13 cellular contexts compared by ENCODE assay signal in genomic region chr9:91945277-91946074, GRCh38. TPM values are rescaled to one million over a fixed set of nuclear protein-coding genes. Genes with fewer than 3 reads are reported as not detected.
DNase-seq lines count a peak whose midpoint lies in the region; ATAC-seq and TF ChIP-seq lines count a peak whose summit lies in the region.
"Had no signal": no experiment of that assay in that cellular context is flagged by ENCODE, and none has a peak within 500 bp of the region (broad histone marks: within the 10 kb centered on the region; RNA-seq: fewer than 3 reads in every experiment).

No MANE protein-coding gene starts in this region.

- peak overlapping the region in 1 of 2 donors; percentile 18 for H3K9ac ChIP-seq in mucosa of rectum (ENCODE audit: low read depth in 1 of 2, low read length in 2 of 2)

- H3K9me3 ChIP-seq in esophagus squamous epithelium (no peaks in the 10 kb centered on the region), mucosa of rectum (ENCODE audit: control insufficient read depth in 2 of 2, low read length in 2 of 2) (no peaks in the 10 kb centered on the region)
- H3K9me3 ChIP-seq in CD4-positive, alpha-beta memory T cell (ENCODE audit: control insufficient read depth in 1 of 2, low read length in 2 of 2): no peaks in the 10 kb centered on the region
- H3K9me3 ChIP-seq: tibial nerve had no signal

- peaks cover 26 to 30% of the 10 kb centered on the region in 2 donors for H3K27me3 Mint-ChIP-seq in CD4-positive, alpha-beta memory T cell

- peak; percentile 63 for DNase-seq in AG10803 (ENCODE audit: low read depth)
- peak; percentile 29 for DNase-seq in LoVo (ENCODE audit: low spot score)
- no peak for DNase-seq in esophagus squamous epithelium (lab: John Stamatoyannopoulos, UW)
- DNase-seq in brain microvascular endothelial cell: no peak
- DNase-seq in cerebellum (ENCODE audit: low spot score): no peak
- DNase-seq in CD4-positive, alpha-beta memory T cell: no peak
- DNase-seq: activated CD4-positive, alpha-beta T cell treated with anti-CD3 and anti-CD28 coated beads for 36 hours; CD4-positive, alpha-beta T cell; foreskin keratinocyte had no signal

- no peak overlapping the region for H3K4me3 Mint-ChIP-seq in CD4-positive, alpha-beta memory T cell
- H3K4me3 Mint-ChIP-seq: activated CD4-positive, alpha-beta T cell treated with anti-CD3 and anti-CD28 coated beads for 36 hours; activated naive CD4-positive, alpha-beta T cell treated with anti-CD3 and anti-CD28 coated beads, Interleukin-2, amount 50 U/mL, for 24 hours; CD4-positive, alpha-beta T cell had no signal

- H3K27me3 ChIP-seq in esophagus squamous epithelium (peaks cover 0 to 74% (median 4%) of the 10 kb centered on the region in 4 donors), mucosa of rectum (ENCODE audit: control insufficient read depth in 2 of 2, insufficient read depth in 2 of 2, low read length in 2 of 2) (peaks cover 8 to 14% of the 10 kb centered on the region in 2 donors), brain microvascular endothelial cell (replicated peaks) (peaks cover 42% of the 10 kb centered on the region)
- peaks cover 4% of the 10 kb centered on the region for H3K27me3 ChIP-seq in CD4-positive, alpha-beta memory T cell (ENCODE audit: insufficient read depth, low read length)

- H3K36me3 Mint-ChIP-seq in CD4-positive, alpha-beta memory T cell: no peaks in the 10 kb centered on the region
- H3K36me3 Mint-ChIP-seq: activated naive CD4-positive, alpha-beta T cell treated with anti-CD3 and anti-CD28 coated beads, Interleukin-2, amount 50 U/mL, for 24 hours had no signal

- H3K36me3 ChIP-seq in esophagus squamous epithelium (no peaks in the 10 kb centered on the region), mucosa of rectum (ENCODE audit: control insufficient read depth in 2 of 2, insufficient read depth in 2 of 2, low read length in 2 of 2) (no peaks in the 10 kb centered on the region), brain microvascular endothelial cell (replicated peaks) (no peaks in the 10 kb centered on the region)
- no peaks in the 10 kb centered on the region for H3K36me3 ChIP-seq in CD4-positive, alpha-beta memory T cell (ENCODE audit: insufficient read depth, low read length)
- H3K36me3 ChIP-seq: tibial nerve had no signal

- in situ Hi-C loops in brain microvascular endothelial cell (cut with HindIII; ENCODE audit: low pct_ligation_motif_present, low sequenced_read_pairs): no loop called here

- TF ChIP-seq POLR2A in esophagus squamous epithelium (IDR thresholded peaks at IDR 0.05): no peak

- no peak for ATAC-seq in HG02870 (IDR thresholded peaks at IDR 0.05; ENCODE audit: unreplicated experiment)
- ATAC-seq: activated CD4-positive, alpha-beta T cell treated with anti-CD3 and anti-CD28 coated beads for 36 hours; foreskin keratinocyte had no signal

- H3K9me3 Mint-ChIP-seq in CD4-positive, alpha-beta memory T cell: peaks cover 0 to 2% (median 0%) of the 10 kb centered on the region in 8 donors
- H3K9me3 Mint-ChIP-seq: activated naive CD4-positive, alpha-beta T cell treated with anti-CD3 and anti-CD28 coated beads, Interleukin-2, amount 50 U/mL, for 24 hours; CD4-positive, alpha-beta T cell had no signal

- H3K27ac Mint-ChIP-seq in CD4-positive, alpha-beta memory T cell: no peak overlapping the region
- H3K27ac Mint-ChIP-seq: activated CD4-positive, alpha-beta T cell treated with anti-CD3 and anti-CD28 coated beads for 36 hours; activated naive CD4-positive, alpha-beta T cell treated with anti-CD3 and anti-CD28 coated beads, Interleukin-2, amount 50 U/mL, for 24 hours; CD4-positive, alpha-beta T cell had no signal

- CTCF ChIA-PET in CD4-positive, alpha-beta memory T cell (lab: Charles Lee; ENCODE audit: partially characterized antibody): no interaction called here

- TF ChIP-seq CTCF in AG10803 (conservative IDR thresholded peaks at IDR 0.05; ENCODE audit: low read length) (no peak), esophagus squamous epithelium (IDR thresholded peaks at IDR 0.05) (no peak), brain microvascular endothelial cell (IDR thresholded peaks at IDR 0.05; ENCODE audit: low read depth, low read length, missing control alignments) (no peak)

- H3K4me3 ChIP-seq in AG10803 (ENCODE audit: low read length) (no peak overlapping the region), esophagus squamous epithelium (no peak overlapping the region), mucosa of rectum (ENCODE audit: low read length in 2 of 2) (no peak overlapping the region), brain microvascular endothelial cell (ENCODE audit: low read depth, low read length) (no peak overlapping the region)
- H3K4me3 ChIP-seq in CD4-positive, alpha-beta memory T cell (ENCODE audit: low read length in 2 of 2): no peak overlapping the region
- H3K4me3 ChIP-seq: tibial nerve had no signal

- H3K27ac ChIP-seq in esophagus squamous epithelium (peak overlapping the region; percentile 21 to 90 (median 64)), mucosa of rectum (ENCODE audit: low read depth in 2 of 2, low read length in 2 of 2) (peak overlapping the region; percentile 24 to 76), brain microvascular endothelial cell (no peak overlapping the region)
- H3K27ac ChIP-seq in CD4-positive, alpha-beta memory T cell (ENCODE audit: low read depth, low read length): no peak overlapping the region
- H3K27ac ChIP-seq: foreskin keratinocyte, tibial nerve had no signal

- WGBS in esophagus squamous epithelium, 2 donors: 32 to 34% methylated on average over 10 of the region's 10 CpGs

- POLR2A ChIA-PET in CD4-positive, alpha-beta memory T cell (lab: Charles Lee; ENCODE audit: partially characterized antibody): no interaction called here

- H3K4me1 ChIP-seq in esophagus squamous epithelium (peaks cover 2 to 38% (median 11%) of the 10 kb centered on the region in 3 donors), mucosa of rectum (ENCODE audit: control insufficient read depth in 2 of 2, insufficient read depth in 2 of 2, low read length in 2 of 2) (peaks cover 10 to 12% of the 10 kb centered on the region in 2 donors)
- peaks cover 3% of the 10 kb centered on the region for H3K4me1 ChIP-seq in CD4-positive, alpha-beta memory T cell (ENCODE audit: insufficient read depth, low read length)

- H3K4me1 Mint-ChIP-seq in CD4-positive, alpha-beta memory T cell: peaks cover 3 to 6% (median 3%) of the 10 kb centered on the region in 4 donors

- intact Hi-C loops in esophagus squamous epithelium (cut with DNase I): no loop called here
- intact Hi-C loops in CD4-positive, alpha-beta memory T cell (cut with micrococcal nuclease): no loop called here

RNA-seq across cellular contexts. Expression of gene ROR2, which starts 4.6 kb away (rescaled TPM):
- total RNA-seq in esophagus squamous epithelium: 10 to 100 TPM in 1 of 4 donors, 1 to 10 TPM in 2, under 1 TPM in 1; 0.68 to 12.6 (median 3.7) TPM
- 7.1 TPM for total RNA-seq in cerebellum
- under 1 TPM; 0.17 to 0.29 TPM for total RNA-seq in CD4-positive, alpha-beta memory T cell
- polyA plus RNA-seq in CD4-positive, alpha-beta memory T cell: under 1 TPM in 1 of 2 donors, not detected in 1; 0.31 TPM
- total RNA-seq: activated CD4-positive, alpha-beta T cell treated with anti-CD3 and anti-CD28 coated beads for 36 hours; CD4-positive, alpha-beta T cell had no signal

Comparison
In these comparisons a context has a peak if more than half of its experiments do, and no peak if none do; other contexts are left out.
1. DNase-seq: peak in AG10803 (single experiment) and LoVo (single experiment); none in esophagus squamous epithelium (single experiment), brain microvascular endothelial cell (single experiment), cerebellum (single experiment) and CD4-positive, alpha-beta memory T cell (0 of 5).
2. H3K27ac ChIP-seq: peak in esophagus squamous epithelium (4 of 4) and mucosa of rectum (2 of 2); none in brain microvascular endothelial cell (single experiment) and CD4-positive, alpha-beta memory T cell (single experiment).